In genomic region chr3:178083906-178084823, GRCh38 we compare ENCODE assay signal across 7 cellular contexts.
A peak's percentile ranks its signal among the peaks of the same experiment; 100 is the strongest.
DNase-seq lines count a peak whose midpoint lies in the region; TF ChIP-seq lines count a peak whose summit lies in the region.

No MANE protein-coding gene starts in this region.

- H2BK120ac ChIP-seq in H9 (ENCODE audit: low read depth, low read length, poor library complexity, severe bottlenecking) = no peak overlapping the region

- H3K9me3 ChIP-seq in H9 (ENCODE audit: control insufficient read depth, low read depth, low read length) = no peaks in the 10 kb centered on the region
- H3K9me3 ChIP-seq in effector memory CD4-positive, alpha-beta T cell (ENCODE audit: control insufficient read depth, low read length) = no peaks in the 10 kb centered on the region

- no peak overlapping the region for H2BK12ac ChIP-seq in H9 (ENCODE audit: insufficient read length, low read depth, low read length)

- no peak overlapping the region for H3K27ac ChIP-seq in H9 (ENCODE audit: insufficient read length, low read depth, low read length)
- no peak overlapping the region for H3K27ac ChIP-seq in effector memory CD4-positive, alpha-beta T cell (ENCODE audit: insufficient read depth, low read length, poor library complexity, severe bottlenecking)

- WGBS in H9 (ENCODE audit: extremely low coverage, insufficient read length, low lambda C conversion rate) = no CpG with 5 or more reads among the region's 6 CpGs

- H4K5ac ChIP-seq in H9 (ENCODE audit: insufficient read length, low read depth, low read length) = no peak overlapping the region

- no peak overlapping the region for H3K18ac ChIP-seq in H9 (ENCODE audit: insufficient read length, low read depth, low read length)

- no peak overlapping the region for H3K4me2 ChIP-seq in H9 (ENCODE audit: insufficient read depth, insufficient read length, low read length)

- H3K9ac ChIP-seq in H9 (ENCODE audit: extremely low read depth, insufficient read length, low read length) = no peak overlapping the region

- H3K4me3 ChIP-seq in effector memory CD4-positive, alpha-beta T cell (ENCODE audit: insufficient read depth, low read depth, low read length, poor library complexity, severe bottlenecking) = no peak overlapping the region

- H3K4me1 ChIP-seq in H9 (ENCODE audit: insufficient read depth, low read length) = peaks cover 5% of the 10 kb centered on the region; the same call in 1 of the 2 replicates
- peaks cover 6% of the 10 kb centered on the region for H3K4me1 ChIP-seq in effector memory CD4-positive, alpha-beta T cell (ENCODE audit: control insufficient read depth, insufficient read depth, low read length, poor library complexity, severe bottlenecking)

- no peak overlapping the region for H4K91ac ChIP-seq in H9 (ENCODE audit: insufficient read length, low read depth, low read length)

- no peaks in the 10 kb centered on the region for H3K27me3 Mint-ChIP-seq in H9 (ENCODE audit: low read depth)

- H4K20me1 ChIP-seq in H9 (ENCODE audit: control insufficient read depth, insufficient read depth, insufficient read length) = no peaks in the 10 kb centered on the region

- no peaks in the 10 kb centered on the region for H3K27me3 ChIP-seq in H9 (ENCODE audit: insufficient read depth, low read length)
- no peaks in the 10 kb centered on the region for H3K27me3 ChIP-seq in effector memory CD4-positive, alpha-beta T cell (replicated peaks; ENCODE audit: control insufficient read depth, insufficient read depth, low read length, poor library complexity, severe bottlenecking)

- peaks cover 26 to 29% of the 10 kb centered on the region in 2 experiments for H3K4me1 Mint-ChIP-seq in H9

- peak; percentile 64 for TF ChIP-seq CTCF in H9 (conservative IDR thresholded peaks at IDR 0.05)

- no peaks in the 10 kb centered on the region for H3K9me3 Mint-ChIP-seq in H9

- no peak overlapping the region for H2AK5ac ChIP-seq in H9 (ENCODE audit: insufficient read length, low read length)

- no peaks in the 10 kb centered on the region for H3K79me2 ChIP-seq in H9 (ENCODE audit: insufficient read depth, low read length)

- H3K36me3 Mint-ChIP-seq in H9 (ENCODE audit: insufficient read depth in 1 of 3, low read depth in 3 of 3) = no peaks in the 10 kb centered on the region; a peak in 1 of 7 replicates

- H2AFZ ChIP-seq in H9 (ENCODE audit: low read length) = no peak overlapping the region

- H3K79me1 ChIP-seq in H9 (ENCODE audit: insufficient read depth, low read depth, low read length, poor library complexity, severe bottlenecking) = no peaks in the 10 kb centered on the region

- H2BK5ac ChIP-seq in H9 (ENCODE audit: insufficient read length, low read length) = no peak overlapping the region

- H3T11ph ChIP-seq in H9 (ENCODE audit: low read length) = no peak overlapping the region

- no peak overlapping the region for H3K56ac ChIP-seq in H9 (ENCODE audit: insufficient read length, low read depth, low read length)

- H3K23ac ChIP-seq in H9 (ENCODE audit: insufficient read length, low read depth, low read length) = no peak overlapping the region

- H3K4me3 Mint-ChIP-seq in H9 = no peak overlapping the region

- H2BK15ac ChIP-seq in H9 (ENCODE audit: low read depth, low read length) = no peak overlapping the region

- no peaks in the 10 kb centered on the region for H3K36me3 ChIP-seq in effector memory CD4-positive, alpha-beta T cell (ENCODE audit: control insufficient read depth, insufficient read depth, low read length)

- no peak overlapping the region for H4K8ac ChIP-seq in H9 (replicated peaks; ENCODE audit: insufficient read length, low read depth, low read length)

- H3K27ac Mint-ChIP-seq in H9 = peak overlapping the region in 2 of 3 experiments; percentile 65 to 73; a peak in 5 of 7 replicates

- H3K23me2 ChIP-seq in H9 (ENCODE audit: insufficient read length, low read depth, low read length, poor library complexity, severe bottlenecking) = no peaks in the 10 kb centered on the region

- no peak overlapping the region for H3K4ac ChIP-seq in H9 (ENCODE audit: low read depth, low read length)

- H2BK20ac ChIP-seq in H9 (ENCODE audit: low read depth, low read length, poor library complexity, severe bottlenecking) = no peak overlapping the region

- no peak overlapping the region for H3K14ac ChIP-seq in H9 (ENCODE audit: insufficient read depth, low read length)

- no peak for DNase-seq in H9
- peak; percentile 78 for DNase-seq in NCI-H446 treated with DMSO at 0.1 percent for 48 hours (lab: John Stamatoyannopoulos, UW)
- DNase-seq in cerebellum (ENCODE audit: low spot score) = peak; percentile 25
- peak; percentile 31 for DNase-seq in middle frontal gyrus (ENCODE audit: extremely low spot score, low spot score)
- no peak for DNase-seq in COLO668 (lab: John Stamatoyannopoulos, UW; ENCODE audit: unreplicated experiment)
- no peak for DNase-seq in effector memory CD4-positive, alpha-beta T cell
- DNase-seq in stimulated activated CD4-positive, alpha-beta T cell treated with anti-CD3 and anti-CD28 coated beads, Interleukin-2, amount 100 ng/mL, for 48 hours = no peak

Comparison
In these comparisons a context has a peak if more than half of its experiments do, and no peak if none do; other contexts are left out.
1. DNase-seq: peak in NCI-H446 treated with DMSO at 0.1 percent for 48 hours (single experiment), cerebellum (single experiment) and middle frontal gyrus (single experiment); none in H9 (single experiment), COLO668 (single experiment), effector memory CD4-positive, alpha-beta T cell (0 of 3) and stimulated activated CD4-positive, alpha-beta T cell treated with anti-CD3 and anti-CD28 coated beads, Interleukin-2, amount 100 ng/mL, for 48 hours (0 of 2).